Comparison of ENCODE assay signal across 9 cellular contexts in the genomic region with DNA sequence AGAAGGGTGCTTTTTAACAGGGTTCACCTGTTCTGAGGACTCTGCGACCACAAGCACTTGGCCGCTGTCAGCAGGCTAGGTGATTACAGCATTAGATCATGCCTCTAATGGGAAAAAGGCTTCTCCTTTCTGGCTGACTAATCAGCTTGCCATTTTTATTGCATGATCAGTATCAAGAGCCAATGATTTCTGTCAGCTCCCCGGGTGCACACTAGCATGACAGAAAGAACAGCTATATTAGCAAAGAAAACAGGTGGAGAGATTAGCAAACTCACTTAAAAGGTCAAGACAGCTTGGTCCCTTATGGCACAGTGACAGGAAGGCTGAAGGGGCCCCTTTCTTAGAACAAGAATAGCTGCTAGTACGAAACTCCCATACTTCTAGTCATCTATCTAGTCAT.
DNase-seq lines count a peak whose midpoint lies in the region; ATAC-seq, FAIRE-seq and TF ChIP-seq lines count a peak whose summit lies in the region.
"Had no signal": no experiment of that assay in that cellular context is flagged by ENCODE, and none has a peak within 500 bp of the region (broad histone marks: within the 10 kb centered on the region; RNA-seq: fewer than 3 reads in every experiment).

No MANE protein-coding gene starts in this region.

- no peaks in the 10 kb centered on the region for H3K36me3 Mint-ChIP-seq in astrocyte (ENCODE audit: low read depth, unreplicated experiment)
- peaks cover 16% of the 10 kb centered on the region for H3K36me3 Mint-ChIP-seq in stimulated activated effector memory CD8-positive, alpha-beta T cell treated with anti-CD3 and anti-CD28 coated beads, Interleukin-12 subunit alpha, Interleukin-12 subunit beta, amount 100 ng/mL, for 72 hours

- H3K4me3 Mint-ChIP-seq in astrocyte (ENCODE audit: unreplicated experiment): no peak overlapping the region
- peak overlapping the region; percentile 28 for H3K4me3 Mint-ChIP-seq in stimulated activated effector memory CD8-positive, alpha-beta T cell treated with anti-CD3 and anti-CD28 coated beads, Interleukin-12 subunit alpha, Interleukin-12 subunit beta, amount 100 ng/mL, for 72 hours

- no peaks in the 10 kb centered on the region for H3K36me3 ChIP-seq in astrocyte (ENCODE audit: insufficient read depth, low read length)
- no peaks in the 10 kb centered on the region for H3K36me3 ChIP-seq in tibial nerve
- H3K36me3 ChIP-seq: heart left ventricle had no signal

- peaks cover 17% of the 10 kb centered on the region for H3K4me1 ChIP-seq in astrocyte (ENCODE audit: insufficient read depth, low read length)
- H3K4me1 ChIP-seq in tibial nerve: peaks cover 0 to 34% (median 5%) of the 10 kb centered on the region in 4 donors

- peaks cover 14% of the 10 kb centered on the region for H3K27me3 Mint-ChIP-seq in astrocyte (ENCODE audit: low read depth, unreplicated experiment)

- H3K27me3 ChIP-seq in astrocyte (ENCODE audit: insufficient read depth, low read length): peaks cover 46% of the 10 kb centered on the region
- no peaks in the 10 kb centered on the region for H3K27me3 ChIP-seq in tibial nerve

- intact Hi-C loops in Right ventricle myocardium inferior (cut with DNase I): loop anchor here (5.0 kb wide), 2 partner anchors 238 to 328 kb away; a partner anchor contains a TSS

- no peak for TF ChIP-seq POLR2A in tibial nerve (IDR thresholded peaks at IDR 0.05)

- no peak overlapping the region for H3K27ac Mint-ChIP-seq in astrocyte (ENCODE audit: unreplicated experiment)
- peak overlapping the region; percentile 93 for H3K27ac Mint-ChIP-seq in stimulated activated effector memory CD8-positive, alpha-beta T cell treated with anti-CD3 and anti-CD28 coated beads, Interleukin-12 subunit alpha, Interleukin-12 subunit beta, amount 100 ng/mL, for 72 hours

- peaks cover 16% of the 10 kb centered on the region for H3K4me1 Mint-ChIP-seq in astrocyte (ENCODE audit: low read depth, unreplicated experiment)
- H3K4me1 Mint-ChIP-seq in stimulated activated effector memory CD8-positive, alpha-beta T cell treated with anti-CD3 and anti-CD28 coated beads, Interleukin-12 subunit alpha, Interleukin-12 subunit beta, amount 100 ng/mL, for 72 hours: peaks cover 88% of the 10 kb centered on the region

- H3K4me3 ChIP-seq in astrocyte (ENCODE audit: insufficient read depth, low read depth, low read length) (no peak overlapping the region), tibial nerve (no peak overlapping the region)
- H3K4me3 ChIP-seq: heart left ventricle had no signal

- WGBS in tibial nerve, 2 donors: 74 to 78% methylated on average over 4 of the region's 4 CpGs

- H4K20me1 ChIP-seq in astrocyte (ENCODE audit: insufficient read depth, low read length): no peaks in the 10 kb centered on the region

- H3K9ac ChIP-seq in astrocyte (ENCODE audit: low read length): no peak overlapping the region

- peak; percentile 46 for ATAC-seq in GM19452 (IDR thresholded peaks at IDR 0.05; ENCODE audit: unreplicated experiment)
- peak; percentile 51 for ATAC-seq in HG03460 (IDR thresholded peaks at IDR 0.05; ENCODE audit: unreplicated experiment)
- peak; percentile 64 for ATAC-seq in stimulated activated effector memory CD8-positive, alpha-beta T cell treated with anti-CD3 and anti-CD28 coated beads, Interleukin-12 subunit alpha, Interleukin-12 subunit beta, amount 100 ng/mL, for 72 hours
- no peak for ATAC-seq in Right ventricle myocardium inferior

- no peak for TF ChIP-seq CTCF in astrocyte (IDR thresholded peaks at IDR 0.05; ENCODE audit: insufficient read depth, low read depth, low read length)
- no peak for TF ChIP-seq CTCF in tibial nerve (IDR thresholded peaks at IDR 0.05)

- no peaks in the 10 kb centered on the region for H3K9me3 Mint-ChIP-seq in astrocyte (ENCODE audit: unreplicated experiment)
- H3K9me3 Mint-ChIP-seq in stimulated activated effector memory CD8-positive, alpha-beta T cell treated with anti-CD3 and anti-CD28 coated beads, Interleukin-12 subunit alpha, Interleukin-12 subunit beta, amount 100 ng/mL, for 72 hours: peaks cover 6% of the 10 kb centered on the region

- H2AFZ ChIP-seq in astrocyte (ENCODE audit: low read depth, low read length): no peak overlapping the region

- TF ChIP-seq EP300 in tibial nerve (IDR thresholded peaks at IDR 0.05): peak in 1 of 2 donors; percentile 48

- peak overlapping the region; percentile 35 for H3K4me2 ChIP-seq in astrocyte (ENCODE audit: low read length)

- H3K79me2 ChIP-seq in astrocyte (ENCODE audit: insufficient read depth, low read length): no peaks in the 10 kb centered on the region

- H3K9me3 ChIP-seq in astrocyte (ENCODE audit: insufficient read depth, low read depth, low read length): no peaks in the 10 kb centered on the region
- H3K9me3 ChIP-seq in tibial nerve: no peaks in the 10 kb centered on the region
- H3K9me3 ChIP-seq: heart left ventricle had no signal

- in situ Hi-C loops in G401 (cut with HindIII; ENCODE audit: low sequenced_read_pairs): no loop called here

- H3K27ac ChIP-seq in astrocyte (ENCODE audit: low read depth, low read length) (no peak overlapping the region), tibial nerve (no peak overlapping the region)
- H3K27ac ChIP-seq: heart left ventricle had no signal

- peak; percentile 26 for FAIRE-seq in astrocyte (lab: Jason Lieb, UNC)

- DNase-seq in G401 (ENCODE audit: low spot score) (peak; percentile 56), astrocyte (ENCODE audit: low read depth) (peak; percentile 95), NAMALWA (ENCODE audit: low spot score) (no peak), Right ventricle myocardium inferior (ENCODE audit: missing footprints) (no peak), tibial nerve (ENCODE audit: low spot score in 2 of 2) (no peak)
- DNase-seq in stimulated activated effector memory CD8-positive, alpha-beta T cell treated with anti-CD3 and anti-CD28 coated beads, Interleukin-12 subunit alpha, Interleukin-12 subunit beta, amount 100 ng/mL, for 72 hours (ENCODE audit: low spot score in 2 of 2): no peak
- DNase-seq: heart left ventricle had no signal

Comparison
In these comparisons a context has a peak if more than half of its experiments do, and no peak if none do; other contexts are left out.
1. DNase-seq: peak in G401 (single experiment) and astrocyte (single experiment); none in stimulated activated effector memory CD8-positive, alpha-beta T cell treated with anti-CD3 and anti-CD28 coated beads, Interleukin-12 subunit alpha, Interleukin-12 subunit beta, amount 100 ng/mL, for 72 hours (0 of 2), NAMALWA (single experiment), Right ventricle myocardium inferior (single experiment) and tibial nerve (0 of 2).